ENCODE assay signal across 8 cellular contexts in genomic region chr12:116547955-116548471, GRCh38. TPM values are rescaled to one million over a fixed set of nuclear protein-coding genes. Genes with fewer than 3 reads are reported as not detected.
A peak's percentile ranks its signal among the peaks of the same experiment; 100 is the strongest.
DNase-seq lines count a peak whose midpoint lies in the region; ATAC-seq, FAIRE-seq and TF ChIP-seq lines count a peak whose summit lies in the region.

No MANE protein-coding gene starts in this region.

- H3K36me3 Mint-ChIP-seq in dendritic cell treated with granulocyte-macrophage colony-stimulating factor and Interleukin-4, amounts not matched to agents 40 ng/mL and 50 ng/mL, for 4 days (ENCODE audit: low read depth), result no peaks in the 10 kb centered on the region

- H3K4me2 ChIP-seq in BLaER1, result peak overlapping the region; percentile 81

- ATAC-seq in GM21360 (IDR thresholded peaks at IDR 0.05; ENCODE audit: unreplicated experiment) (peak; percentile 72), foreskin keratinocyte (no peak)

- H3K9me3 Mint-ChIP-seq in dendritic cell treated with granulocyte-macrophage colony-stimulating factor and Interleukin-4, amounts not matched to agents 40 ng/mL and 50 ng/mL, for 4 days, result no peaks in the 10 kb centered on the region

- WGBS in testis, 2 donors, result 25 to 45% methylated on average over 10 of the region's 10 CpGs
- WGBS in small intestine, 3 donors, result 46 to 83% (median 71%) methylated on average over 10 of the region's 10 CpGs

- DNase-seq in HL-60 (ENCODE audit: low read depth in 1 of 2, low spot score in 1 of 2) (peak in 1 of 2 experiments; percentile 90), foreskin keratinocyte (no peak), testis (no peak), small intestine (no peak), D721Med (ENCODE audit: insufficient read length, low spot score) (no peak)

- no peaks in the 10 kb centered on the region for H4K20me1 ChIP-seq in BLaER1

- intact Hi-C loops in dendritic cell treated with granulocyte-macrophage colony-stimulating factor and Interleukin-4, amounts not matched to agents 40 ng/mL and 50 ng/mL, for 4 days (cut with micrococcal nuclease), result no loop called here
- intact Hi-C loops in testis (cut with DNase I; ENCODE audit: low total_unique reads), result no loop called here

- no peak for TF ChIP-seq POLR2A in testis (IDR thresholded peaks at IDR 0.05)

- TF ChIP-seq CTCF in HL-60 (IDR thresholded peaks at IDR 0.05; ENCODE audit: insufficient read depth, low read length) (no peak), foreskin keratinocyte (conservative IDR thresholded peaks at IDR 0.05) (no peak), testis (IDR thresholded peaks at IDR 0.05) (no peak), D721Med (IDR thresholded peaks at IDR 0.05; ENCODE audit: insufficient read depth, missing control alignments) (no peak)

- H3K4me1 ChIP-seq in BLaER1, result peaks cover 62% of the 10 kb centered on the region
- no peaks in the 10 kb centered on the region for H3K4me1 ChIP-seq in foreskin keratinocyte
- no peaks in the 10 kb centered on the region for H3K4me1 ChIP-seq in testis
- no peaks in the 10 kb centered on the region for H3K4me1 ChIP-seq in small intestine (ENCODE audit: control insufficient read depth in 2 of 2, insufficient read depth in 1 of 2, low read depth in 1 of 2, low read length in 1 of 2)

- no peaks in the 10 kb centered on the region; the same call in 1 of the 2 replicates for H3K9me3 ChIP-seq in BLaER1
- H3K9me3 ChIP-seq in testis, result no peaks in the 10 kb centered on the region
- H3K9me3 ChIP-seq in small intestine (ENCODE audit: control insufficient read depth, low read depth), result no peaks in the 10 kb centered on the region

- H3K27me3 ChIP-seq in BLaER1, result no peaks in the 10 kb centered on the region
- no peaks in the 10 kb centered on the region for H3K27me3 ChIP-seq in HL-60 (ENCODE audit: insufficient read depth, poor library complexity, severe bottlenecking)
- H3K27me3 ChIP-seq in foreskin keratinocyte, result no peaks in the 10 kb centered on the region
- no peaks in the 10 kb centered on the region for H3K27me3 ChIP-seq in testis
- H3K27me3 ChIP-seq in small intestine (ENCODE audit: control insufficient read depth in 2 of 2, insufficient read depth in 2 of 2, low read length in 2 of 2), result no peaks in the 10 kb centered on the region

- no peak overlapping the region for H3K4me3 ChIP-seq in BLaER1
- no peak overlapping the region for H3K4me3 ChIP-seq in HL-60 (replicated peaks; ENCODE audit: insufficient read depth, low read length)
- no peak overlapping the region for H3K4me3 ChIP-seq in testis
- no peak overlapping the region for H3K4me3 ChIP-seq in small intestine (ENCODE audit: low read depth in 1 of 2, low read length in 2 of 2)

- FAIRE-seq in small intestine (lab: Jason Lieb, UNC), result no peak
- no peak for FAIRE-seq in D721Med (lab: Jason Lieb, UNC)

- peak overlapping the region; percentile 80 for H3K27ac Mint-ChIP-seq in dendritic cell treated with granulocyte-macrophage colony-stimulating factor and Interleukin-4, amounts not matched to agents 40 ng/mL and 50 ng/mL, for 4 days

- H3K4me1 Mint-ChIP-seq in dendritic cell treated with granulocyte-macrophage colony-stimulating factor and Interleukin-4, amounts not matched to agents 40 ng/mL and 50 ng/mL, for 4 days (ENCODE audit: low read depth), result peaks cover 28% of the 10 kb centered on the region

- no peak overlapping the region for H3K9ac ChIP-seq in BLaER1

- H3K27ac ChIP-seq in BLaER1 (peak overlapping the region; percentile 61), HL-60 (replicated peaks) (peak overlapping the region; percentile 23; the same call in 1 of the 2 replicates), foreskin keratinocyte (no peak overlapping the region), testis (no peak overlapping the region), small intestine (ENCODE audit: low read depth in 1 of 2, low read length in 1 of 2) (no peak overlapping the region)

- peaks cover 3% of the 10 kb centered on the region for H3K27me3 Mint-ChIP-seq in dendritic cell treated with granulocyte-macrophage colony-stimulating factor and Interleukin-4, amounts not matched to agents 40 ng/mL and 50 ng/mL, for 4 days

- peak overlapping the region; percentile 61 for H3K4me3 Mint-ChIP-seq in dendritic cell treated with granulocyte-macrophage colony-stimulating factor and Interleukin-4, amounts not matched to agents 40 ng/mL and 50 ng/mL, for 4 days

- H3K36me3 ChIP-seq in BLaER1, result no peaks in the 10 kb centered on the region
- no peaks in the 10 kb centered on the region for H3K36me3 ChIP-seq in testis (ENCODE audit: low read depth, missing control alignments)
- H3K36me3 ChIP-seq in small intestine (ENCODE audit: control insufficient read depth in 2 of 2, insufficient read depth in 2 of 2, low read length in 2 of 2), result no peaks in the 10 kb centered on the region

RNA-seq across cellular contexts. Expression of gene MAP1LC3B2, which starts 11.2 kb away (rescaled TPM):
- 0.54 and 1.1 TPM in 2 replicates for total RNA-seq in foreskin keratinocyte
- 1.9 and 2.3 TPM in 2 replicates for polyA plus RNA-seq in foreskin keratinocyte
- 1 to 10 TPM; 1.0 to 1.5 TPM for total RNA-seq in testis
- 2.1 TPM for polyA plus RNA-seq in testis (ENCODE audit: insufficient read depth, low read depth, low replicate concordance)
- polyA plus RNA-seq in small intestine, result 1 to 10 TPM; 1.1 to 2.7 (median 1.6) TPM

Comparison
In these comparisons a context has a peak if more than half of its experiments do, and no peak if none do; other contexts are left out.
1. H3K27ac ChIP-seq: peak in BLaER1 (single experiment) and HL-60 (single experiment); none in foreskin keratinocyte (single experiment), testis (0 of 2) and small intestine (0 of 2).